Comparison of ENCODE assay signal across 9 cellular contexts in genomic region chr15:63233667-63234419, GRCh38. TPM values are rescaled to one million over a fixed set of nuclear protein-coding genes. Genes with fewer than 3 reads are reported as not detected.
DNase-seq lines count a peak whose midpoint lies in the region; ATAC-seq and TF ChIP-seq lines count a peak whose summit lies in the region.
"Had no signal": no experiment of that assay in that cellular context is flagged by ENCODE, and none has a peak within 500 bp of the region (broad histone marks: within the 10 kb centered on the region; RNA-seq: fewer than 3 reads in every experiment).

No MANE protein-coding gene starts in this region.

- peaks cover 9% of the 10 kb centered on the region for H3K4me1 Mint-ChIP-seq in glutamatergic neuron (ENCODE audit: low read depth, unreplicated experiment)

- H3K36me3 Mint-ChIP-seq in glutamatergic neuron (ENCODE audit: unreplicated experiment): peaks cover 5% of the 10 kb centered on the region

- CTCF ChIA-PET in GM10248 (lab: Yijun Ruan, JAX): interaction anchor here (1.0 to 2.8 kb wide), 5 partner anchors 10 to 42 kb away, joined by 3 to 20 read pairs (median 4); no protein-coding TSS in a partner anchor

- no peaks in the 10 kb centered on the region for H3K36me3 ChIP-seq in ascending aorta

- intact Hi-C loops in ascending aorta (cut with DNase I) (no loop called here), left colon (cut with DNase I, micrococcal nuclease) (no loop called here)

- H3K27ac ChIP-seq in ascending aorta: peak overlapping the region; percentile 83 to 84

- DNase-seq in NOMO-1 treated with DMSO at 0.1 percent for 48 hours (lab: John Stamatoyannopoulos, UW; ENCODE audit: unreplicated experiment) (peak; percentile 16), NOMO-1 treated with dmso at 0.1 percent for 144 hours (lab: John Stamatoyannopoulos, UW; ENCODE audit: unreplicated experiment) (no peak), ascending aorta (ENCODE audit: low spot score in 2 of 2) (no peak), left colon (no peak), stromal cell of bone marrow (ENCODE audit: low read depth) (peak; percentile 42), GM10248 (ENCODE audit: extremely low spot score) (no peak), glutamatergic neuron (no peak)
- DNase-seq: endodermal cell had no signal

- H3K27me3 Mint-ChIP-seq in glutamatergic neuron (ENCODE audit: unreplicated experiment): no peaks in the 10 kb centered on the region

- ATAC-seq in left colon (peak; percentile 23), GM19351 (IDR thresholded peaks at IDR 0.05; ENCODE audit: unreplicated experiment) (no peak)

- H3K4me3 ChIP-seq in ascending aorta: no peak overlapping the region

- no peaks in the 10 kb centered on the region for H3K9me3 Mint-ChIP-seq in glutamatergic neuron (ENCODE audit: unreplicated experiment)

- POLR2A ChIA-PET in GM10248 (lab: Yijun Ruan, JAX): no interaction called here

- H3K4me1 ChIP-seq in ascending aorta: peaks cover 10 to 29% of the 10 kb centered on the region in 2 donors

- no peaks in the 10 kb centered on the region for H3K27me3 ChIP-seq in ascending aorta

- TF ChIP-seq CTCF in ascending aorta (IDR thresholded peaks at IDR 0.05) (no peak), GM10248 (IDR thresholded peaks at IDR 0.05; ENCODE audit: control extremely low read depth, extremely low read depth, low read depth, missing control alignments) (no peak), glutamatergic neuron (IDR thresholded peaks at IDR 0.05; ENCODE audit: partially characterized antibody, unreplicated experiment) (no peak)

- H3K4me3 Mint-ChIP-seq in glutamatergic neuron (ENCODE audit: unreplicated experiment): no peak overlapping the region
- H3K4me3 Mint-ChIP-seq: endodermal cell had no signal

- no peaks in the 10 kb centered on the region for H3K9me3 ChIP-seq in ascending aorta

- H3K27ac Mint-ChIP-seq in glutamatergic neuron (ENCODE audit: unreplicated experiment): no peak overlapping the region
- H3K27ac Mint-ChIP-seq: endodermal cell had no signal

RNA-seq across cellular contexts. Expression of gene APH1B, which starts 43.6 kb away (rescaled TPM):
- total RNA-seq in ascending aorta (17.0 TPM), left colon (1 to 10 TPM; 6.1 to 9.1 TPM), glutamatergic neuron (ENCODE audit: unreplicated experiment) (27.8 TPM)

RNA-seq across cellular contexts. Expression of gene RAB8B, which starts 44.4 kb away (rescaled TPM):
- total RNA-seq in ascending aorta (25.1 TPM), left colon (10 to 100 TPM; 11.3 to 14.2 TPM), glutamatergic neuron (ENCODE audit: unreplicated experiment) (70.4 TPM)

Comparison
In these comparisons a context has a peak if more than half of its experiments do, and no peak if none do; other contexts are left out.
1. DNase-seq: peak in NOMO-1 treated with DMSO at 0.1 percent for 48 hours (single experiment) and stromal cell of bone marrow (single experiment); none in NOMO-1 treated with dmso at 0.1 percent for 144 hours (single experiment), ascending aorta (0 of 2), left colon (0 of 2), GM10248 (single experiment) and glutamatergic neuron (single experiment).